In genomic region chr1:235324296-235324695, GRCh38 we compare ENCODE assay signal across 13 cellular contexts. TPM values are rescaled to one million over a fixed set of nuclear protein-coding genes. Genes with fewer than 3 reads are reported as not detected.
DNase-seq lines count a peak whose midpoint lies in the region; ATAC-seq, FAIRE-seq and TF ChIP-seq lines count a peak whose summit lies in the region.
"Had no signal": no experiment of that assay in that cellular context is flagged by ENCODE, and none has a peak within 500 bp of the region (broad histone marks: within the 10 kb centered on the region; RNA-seq: fewer than 3 reads in every experiment).

No MANE protein-coding gene starts in this region.

- no TSS peak for BruUV-seq in GM12878 (replicated peaks; lab: Mats Ljungman, UMichigan)

- H3K27me3 ChIP-seq in SK-N-SH (ENCODE audit: insufficient read depth) (no peaks in the 10 kb centered on the region), GM12878 (replicated peaks in 1 of 2; ENCODE audit: control insufficient read depth in 2 of 2, insufficient read depth in 2 of 2, low read length in 1 of 2) (no peaks in the 10 kb centered on the region), osteoblast (ENCODE audit: insufficient read depth, low read length) (no peaks in the 10 kb centered on the region)
- H3K27me3 ChIP-seq: cardiac muscle cell, testis had no signal

- H3K79me2 ChIP-seq in SK-N-SH (ENCODE audit: insufficient read depth), result peaks cover 87% of the 10 kb centered on the region
- H3K79me2 ChIP-seq in GM12878 (ENCODE audit: control insufficient read depth, insufficient read depth, low read length), result peaks cover 78% of the 10 kb centered on the region
- H3K79me2 ChIP-seq in osteoblast (ENCODE audit: insufficient read depth, low read length), result peaks cover 86% of the 10 kb centered on the region

- H3K9ac ChIP-seq in SK-N-SH (no peak overlapping the region), GM12878 (ENCODE audit: control insufficient read depth, insufficient read depth, low read length) (no peak overlapping the region)

- peaks cover 4% of the 10 kb centered on the region for H3F3A ChIP-seq in SK-N-SH (replicated peaks; ENCODE audit: insufficient read depth)

- H3K4me2 ChIP-seq in SK-N-SH (peak overlapping the region; percentile 94), GM12878 (ENCODE audit: control insufficient read depth, insufficient read depth) (peak overlapping the region; percentile 86), osteoblast (ENCODE audit: insufficient read depth, low read length) (peak overlapping the region; percentile 97)

- H3K9me3 ChIP-seq in SK-N-SH (no peaks in the 10 kb centered on the region), KOPT-K1 (ENCODE audit: insufficient read depth, low read length, poor library complexity, severe bottlenecking) (no peaks in the 10 kb centered on the region), GM12878 (replicated peaks; ENCODE audit: control insufficient read depth, insufficient read depth, low read length) (no peaks in the 10 kb centered on the region; the same call in 2 of the 3 replicates), osteoblast (ENCODE audit: low read depth, low read length) (no peaks in the 10 kb centered on the region)
- H3K9me3 ChIP-seq: testis had no signal

- intact Hi-C loops in GM12878 (cut with micrococcal nuclease; ENCODE audit: unreplicated experiment) (no loop called here), lower leg skin (cut with DNase I; ENCODE audit: low total_unique reads) (no loop called here)

- no peak overlapping the region for H2AFZ ChIP-seq in SK-N-SH (ENCODE audit: low read depth)
- H2AFZ ChIP-seq in GM12878 (ENCODE audit: control insufficient read depth, low read depth, low read length), result no peak overlapping the region
- no peak overlapping the region for H2AFZ ChIP-seq in osteoblast (ENCODE audit: low read length)

- FAIRE-seq in GM12878 (lab: Jason Lieb, UNC), result no peak

- no peak for TF ChIP-seq POLR2A in GM12878 (IDR thresholded peaks at IDR 0.05; ENCODE audit: low read depth, low read length)
- no peak for TF ChIP-seq POLR2A in lower leg skin (IDR thresholded peaks at IDR 0.05)

- ATAC-seq in SK-N-SH treated with all-trans-retinoic acid at 6 μM for 48 hours, result no peak
- ATAC-seq in GM12878, result no peak
- no peak for ATAC-seq in HG02759 (IDR thresholded peaks at IDR 0.05; ENCODE audit: unreplicated experiment)

- H3K4me3 ChIP-seq in SK-N-SH (ENCODE audit: low read depth in 2 of 2, low read length in 1 of 2) (peak overlapping the region in 1 of 2 experiments; percentile 81; a peak in 1 of 4 replicates), GM12878 (peak overlapping the region; percentile 47), osteoblast (ENCODE audit: insufficient read depth, low read length) (no peak overlapping the region), lower leg skin (ENCODE audit: low read depth, poor library complexity, severe bottlenecking) (no peak overlapping the region)
- H3K4me3 ChIP-seq: cardiac muscle cell, testis had no signal

- 97% methylated on average over 5 of the region's 5 CpGs for WGBS in SK-N-SH (ENCODE audit: low lambda C conversion rate)
- WGBS in GM12878 (ENCODE audit: insufficient coverage, insufficient replicate concordance, low lambda C conversion rate, missing lambda C conversion rate), result 74% methylated on average over 5 of the region's 5 CpGs
- WGBS in lower leg skin, 2 donors, result 92 to 94% methylated on average over 5 of the region's 5 CpGs

- H3K36me3 ChIP-seq in SK-N-SH (replicated peaks in 1 of 2; ENCODE audit: control insufficient read depth in 1 of 2, insufficient read depth in 2 of 2, low read length in 1 of 2) (peaks cover 9 to 20% of the 10 kb centered on the region in 2 experiments), KOPT-K1 (ENCODE audit: insufficient read depth, low read length) (peaks cover 51% of the 10 kb centered on the region), GM12878 (ENCODE audit: control insufficient read depth in 2 of 2, insufficient read depth in 2 of 2, low read length in 1 of 2) (peaks cover 1 to 9% of the 10 kb centered on the region in 2 experiments; a peak in 3 of 4 replicates), osteoblast (ENCODE audit: insufficient read depth, low read length) (no peaks in the 10 kb centered on the region)
- H3K36me3 ChIP-seq: cardiac muscle cell had no signal

- no peak overlapping the region for H3K27ac ChIP-seq in SK-N-SH (ENCODE audit: low read depth in 2 of 2, low read length in 1 of 2)
- peak overlapping the region; percentile 87 for H3K27ac ChIP-seq in KOPT-K1 (ENCODE audit: low read depth, low read length, poor library complexity, severe bottlenecking)
- no peak overlapping the region for H3K27ac ChIP-seq in GM12878 (ENCODE audit: control insufficient read depth, insufficient read depth)
- no peak overlapping the region for H3K27ac ChIP-seq in osteoblast (ENCODE audit: low read depth, low read length)
- H3K27ac ChIP-seq: 22Rv1, cardiac muscle cell had no signal

- TF ChIP-seq RAD21 in SK-N-SH (IDR thresholded peaks at IDR 0.05; ENCODE audit: low read length), result no peak
- TF ChIP-seq RAD21 in GM12878 (IDR thresholded peaks at IDR 0.05; ENCODE audit: insufficient read depth, low read depth, low read length), result no peak

- CTCF ChIA-PET in SK-N-SH (lab: Yijun Ruan, JAX), result interaction anchor here (0.8 to 5.9 kb wide), 4 partner anchors 10 to 93 kb away, joined by 4 to 34 read pairs (median 4); no protein-coding TSS in a partner anchor
- CTCF ChIA-PET in GM12878 (lab: Yijun Ruan, JAX), result interaction anchor here (1.2 to 2.8 kb wide), 5 partner anchors 11 to 93 kb away, joined by 4 to 16 read pairs (median 5); no protein-coding TSS in a partner anchor

- TF ChIP-seq CTCF in SK-N-SH (IDR thresholded peaks at IDR 0.05) (no peak), GM12878 (IDR thresholded peaks at IDR 0.05 in 2 of 3, conservative IDR thresholded peaks at IDR 0.05 in 1 of 3; ENCODE audit: control insufficient read depth in 2 of 3, extremely low read depth in 1 of 3, insufficient read depth in 1 of 3, low read depth in 3 of 3, low read length in 3 of 3) (no peak), osteoblast (IDR thresholded peaks at IDR 0.05; ENCODE audit: extremely low read depth, low read depth, low read length) (no peak), lower leg skin (IDR thresholded peaks at IDR 0.05) (no peak)

- RAD21 ChIA-PET in GM12878 (lab: Charles Lee; ENCODE audit: unreplicated experiment), result interaction anchor here (0.7 to 2.9 kb wide), 4 partner anchors 19 to 518 kb away, joined by 3 to 15 read pairs (median 6); no protein-coding TSS in a partner anchor

- H3K9me2 ChIP-seq in SK-N-SH, result no peaks in the 10 kb centered on the region

- TF ChIP-seq EP300 in SK-N-SH (IDR thresholded peaks at IDR 0.05; ENCODE audit: borderline replicate concordance in 1 of 2, low read depth in 1 of 2, low read length in 1 of 2) (no peak), GM12878 (IDR thresholded peaks at IDR 0.05; ENCODE audit: borderline replicate concordance in 1 of 2, control insufficient read depth in 1 of 2, low read depth in 2 of 2, low read length in 2 of 2) (no peak)

- POLR2A ChIA-PET in SK-N-SH (lab: Yijun Ruan, JAX) (interaction anchor here (0.7 kb wide), 1 partner anchor 10 kb away, joined by 3 read pairs; no protein-coding TSS in a partner anchor), GM12878 (lab: Charles Lee) (interaction anchor here (1.0 to 2.7 kb wide), 4 partner anchors 10 to 66 kb away, joined by 4 to 11 read pairs (median 5); no protein-coding TSS in a partner anchor)

- H3K4me1 ChIP-seq in SK-N-SH (ENCODE audit: control insufficient read depth in 1 of 2, insufficient read depth in 2 of 2, low read depth in 1 of 2, low read length in 1 of 2), result peaks cover 13 to 15% of the 10 kb centered on the region in 2 experiments; a peak in 3 of 4 replicates
- H3K4me1 ChIP-seq in GM12878 (ENCODE audit: control insufficient read depth, insufficient read depth, low read length), result no peaks in the 10 kb centered on the region
- H3K4me1 ChIP-seq in osteoblast (ENCODE audit: insufficient read depth, low read length), result peaks cover 9% of the 10 kb centered on the region

- SMC1A ChIA-PET in GM12878 (lab: Charles Lee; ENCODE audit: uncharacterized antibody, unreplicated experiment), result interaction anchor here (0.8 to 4.3 kb wide), 8 partner anchors 10 to 99 kb away, joined by 3 to 21 read pairs (median 7); no protein-coding TSS in a partner anchor

- DNase-seq in SK-N-SH (no peak), GM12878 (ENCODE audit: low read depth, low spot score) (no peak), osteoblast (ENCODE audit: insufficient read length, low spot score, missing footprints) (no peak), lower leg skin (ENCODE audit: low spot score in 2 of 2) (no peak), NCI-H2227 treated with DMSO at 0.1 percent for 48 hours (lab: John Stamatoyannopoulos, UW) (no peak)
- DNase-seq: hypothalamus, mesendoderm, testis had no signal

- in situ Hi-C loops in GM12878 (cut with MboI), result no loop called here

- H4K20me1 ChIP-seq in SK-N-SH (ENCODE audit: insufficient read depth), result peaks cover 72% of the 10 kb centered on the region
- H4K20me1 ChIP-seq in GM12878 (ENCODE audit: control insufficient read depth, insufficient read depth), result peaks cover 7% of the 10 kb centered on the region
- H4K20me1 ChIP-seq in osteoblast (ENCODE audit: insufficient read depth, low read length), result peaks cover 70% of the 10 kb centered on the region

RNA-seq across cellular contexts. Expression of gene ARID4B, which starts 3.7 kb away (rescaled TPM):
- 4.4 and 5.6 TPM in 2 replicates for polyA plus RNA-seq in SK-N-SH (2012; rRNA removed)
- polyA plus RNA-seq in SK-N-SH (2012; cell fraction: cytosol; rRNA removed), result 6.0 and 6.9 TPM in 2 replicates
- 9.3 and 14.3 TPM in 2 replicates for polyA plus RNA-seq in SK-N-SH (2012; cell fraction: nucleus; rRNA removed)
- total RNA-seq in GM12878 (2013; cell fraction: nucleolus; rRNA removed), result 205 and 208 TPM in 2 replicates
- total RNA-seq in GM12878 (2014; rRNA removed), result 30.8 and 32.3 TPM in 2 replicates
- 39.1 and 40.7 TPM in 2 replicates for total RNA-seq in GM12878 (2014; rRNA removed; fragmentation: Illumina TruSeq; extraction: Trizol)
- total RNA-seq in GM12878 (2021), result 25.2 and 29.9 TPM in 2 replicates
- 14.4 TPM for polyA plus RNA-seq in GM12878 (2011; ENCODE audit: low read depth)
- 20.8 and 38.1 TPM in 2 replicates for polyA plus RNA-seq in GM12878 (2011; rRNA removed)
- polyA plus RNA-seq in GM12878 (2011; cell fraction: cytosol; rRNA removed), result 6.9 and 7.6 TPM in 2 replicates
- 27.7 and 28.1 TPM in 2 replicates for polyA plus RNA-seq in GM12878 (2011; cell fraction: nucleus; rRNA removed)
- 18.1 and 21.5 TPM in 2 replicates for polyA plus RNA-seq in GM12878 (2012)
- polyA plus RNA-seq in GM12878 (2014; fragmentation: Illumina TruSeq; extraction: Trizol), result 26.1 and 37.4 TPM in 2 replicates
- polyA plus RNA-seq in GM12878 (2014; fragmentation: Nextera tagmentation; extraction: Ambion mirVana), result 10 to 100 TPM; 13.6 to 19.1 TPM
- 16.1 and 16.9 TPM in 2 replicates for polyA plus RNA-seq in GM12878 (2014; rRNA removed)
- polyA plus RNA-seq in GM12878 (2016; fragmentation: Nextera tagmentation; extraction: Ambion mirVana), result 10 to 100 TPM; 31.7 to 33.1 TPM
- 30.9 and 49.3 TPM in 2 replicates for polyA minus RNA-seq in GM12878 (2011; rRNA and poly(A)+ RNA removed)
- polyA minus RNA-seq in GM12878 (2011; cell fraction: cytosol; rRNA and poly(A)+ RNA removed), result 10.4 and 12.1 TPM in 2 replicates
- 34.6 and 72.5 TPM in 2 replicates for polyA minus RNA-seq in GM12878 (2011; cell fraction: nucleus; rRNA and poly(A)+ RNA removed)
- total RNA-seq in osteoblast, result 33.7 and 47.4 TPM in 2 replicates
- 10 to 100 TPM; 23.6 to 37.9 (median 33.0) TPM for total RNA-seq in lower leg skin

RNA-seq across cellular contexts. Expression of gene GGPS1, which starts 4.1 kb away (rescaled TPM):
- 15.7 and 18.5 TPM in 2 replicates for polyA plus RNA-seq in SK-N-SH (2012; rRNA removed)
- 25.2 and 28.2 TPM in 2 replicates for polyA plus RNA-seq in SK-N-SH (2012; cell fraction: cytosol; rRNA removed)
- polyA plus RNA-seq in SK-N-SH (2012; cell fraction: nucleus; rRNA removed), result 7.8 and 10.6 TPM in 2 replicates
- 8.5 and 8.7 TPM in 2 replicates for total RNA-seq in GM12878 (2013; cell fraction: nucleolus; rRNA removed)
- total RNA-seq in GM12878 (2014; rRNA removed), result 14.2 and 15.1 TPM in 2 replicates
- 15.7 TPM in 2 replicates for total RNA-seq in GM12878 (2014; rRNA removed; fragmentation: Illumina TruSeq; extraction: Trizol)
- total RNA-seq in GM12878 (2021), result 19.6 and 21.3 TPM in 2 replicates
- polyA plus RNA-seq in GM12878 (2011; ENCODE audit: low read depth), result 6.9 TPM
- polyA plus RNA-seq in GM12878 (2011; rRNA removed), result 33.5 and 48.5 TPM in 2 replicates
- 16.9 and 20.6 TPM in 2 replicates for polyA plus RNA-seq in GM12878 (2011; cell fraction: cytosol; rRNA removed)
- 8.9 and 9.6 TPM in 2 replicates for polyA plus RNA-seq in GM12878 (2011; cell fraction: nucleus; rRNA removed)
- 10.3 and 16.9 TPM in 2 replicates for polyA plus RNA-seq in GM12878 (2012)
- 23.3 and 24.7 TPM in 2 replicates for polyA plus RNA-seq in GM12878 (2014; fragmentation: Illumina TruSeq; extraction: Trizol)
- 10 to 100 TPM; 28.9 to 36.0 TPM for polyA plus RNA-seq in GM12878 (2014; fragmentation: Nextera tagmentation; extraction: Ambion mirVana)
- polyA plus RNA-seq in GM12878 (2014; rRNA removed), result 17.3 and 19.4 TPM in 2 replicates
- polyA plus RNA-seq in GM12878 (2016; fragmentation: Nextera tagmentation; extraction: Ambion mirVana), result 10 to 100 TPM; 25.8 to 29.2 TPM
- 18.0 and 20.7 TPM in 2 replicates for polyA minus RNA-seq in GM12878 (2011; rRNA and poly(A)+ RNA removed)
- 8.4 and 11.1 TPM in 2 replicates for polyA minus RNA-seq in GM12878 (2011; cell fraction: cytosol; rRNA and poly(A)+ RNA removed)
- 2.7 and 3.1 TPM in 2 replicates for polyA minus RNA-seq in GM12878 (2011; cell fraction: nucleus; rRNA and poly(A)+ RNA removed)
- total RNA-seq in osteoblast, result 22.4 and 23.9 TPM in 2 replicates
- total RNA-seq in lower leg skin, result 10 to 100 TPM; 21.7 to 32.5 (median 28.9) TPM

RNA-seq across cellular contexts. Expression of gene TBCE, which starts 42.9 kb away (rescaled TPM):
- polyA plus RNA-seq in SK-N-SH (2012; rRNA removed), result 18.3 and 26.2 TPM in 2 replicates
- polyA plus RNA-seq in SK-N-SH (2012; cell fraction: cytosol; rRNA removed), result 24.7 and 29.8 TPM in 2 replicates
- 24.9 and 42.8 TPM in 2 replicates for polyA plus RNA-seq in SK-N-SH (2012; cell fraction: nucleus; rRNA removed)
- total RNA-seq in GM12878 (2013; cell fraction: nucleolus; rRNA removed), result 47.6 and 50.0 TPM in 2 replicates
- 25.3 and 26.1 TPM in 2 replicates for total RNA-seq in GM12878 (2014; rRNA removed)
- 32.7 and 34.0 TPM in 2 replicates for total RNA-seq in GM12878 (2014; rRNA removed; fragmentation: Illumina TruSeq; extraction: Trizol)
- 19.7 and 22.7 TPM in 2 replicates for total RNA-seq in GM12878 (2021)
- 9.9 TPM for polyA plus RNA-seq in GM12878 (2011; ENCODE audit: low read depth)
- 30.6 and 36.6 TPM in 2 replicates for polyA plus RNA-seq in GM12878 (2011; rRNA removed)
- 12.9 and 16.2 TPM in 2 replicates for polyA plus RNA-seq in GM12878 (2011; cell fraction: cytosol; rRNA removed)
- polyA plus RNA-seq in GM12878 (2011; cell fraction: nucleus; rRNA removed), result 20.5 and 24.0 TPM in 2 replicates
- polyA plus RNA-seq in GM12878 (2012), result 20.4 and 21.4 TPM in 2 replicates
- 31.0 and 46.5 TPM in 2 replicates for polyA plus RNA-seq in GM12878 (2014; fragmentation: Illumina TruSeq; extraction: Trizol)
- 10 to 100 TPM; 22.7 to 27.8 TPM for polyA plus RNA-seq in GM12878 (2014; fragmentation: Nextera tagmentation; extraction: Ambion mirVana)
- polyA plus RNA-seq in GM12878 (2014; rRNA removed), result 24.2 and 26.3 TPM in 2 replicates
- 10 to 100 TPM; 39.3 to 48.7 TPM for polyA plus RNA-seq in GM12878 (2016; fragmentation: Nextera tagmentation; extraction: Ambion mirVana)
- 14.7 and 18.5 TPM in 2 replicates for polyA minus RNA-seq in GM12878 (2011; rRNA and poly(A)+ RNA removed)
- polyA minus RNA-seq in GM12878 (2011; cell fraction: cytosol; rRNA and poly(A)+ RNA removed), result 6.9 and 10.0 TPM in 2 replicates
- 10.0 and 21.5 TPM in 2 replicates for polyA minus RNA-seq in GM12878 (2011; cell fraction: nucleus; rRNA and poly(A)+ RNA removed)
- 22.8 and 26.8 TPM in 2 replicates for total RNA-seq in osteoblast
- total RNA-seq in lower leg skin, result 10 to 100 TPM; 12.0 to 35.8 (median 17.0) TPM
